ENCODE assay signal across 1 cellular context in the genomic region with DNA sequence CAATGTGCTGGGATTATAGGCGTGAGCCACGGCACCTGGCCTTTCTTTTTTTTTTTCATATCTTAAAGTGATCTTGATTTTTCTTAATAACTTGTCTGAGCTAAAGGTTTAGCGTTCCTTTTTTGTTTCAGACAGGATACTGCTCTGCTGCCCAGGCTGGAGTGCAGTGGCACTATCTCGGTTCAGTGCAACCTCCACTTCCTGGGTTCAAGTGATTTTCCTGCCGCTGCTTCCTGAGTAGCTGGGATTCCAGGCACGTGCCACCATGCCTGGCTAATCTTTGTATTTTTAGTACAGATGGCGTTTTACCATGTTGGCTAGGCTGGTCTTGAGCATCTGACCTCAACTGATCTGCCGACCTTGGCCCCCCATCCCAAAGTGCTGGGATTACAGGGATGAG.
TF ChIP-seq lines count a peak whose summit lies in the region.

No MANE protein-coding gene starts in this region.

TF ChIP-seq in HepG2, 621 proteins besides CTCF, POLR2A, EP300 and RAD21:
- TF ChIP-seq MXI1 (IDR thresholded peaks at IDR 0.05; ENCODE audit: borderline replicate concordance, low read depth, low read length) = no peak
- TF ChIP-seq, protein P1, sequence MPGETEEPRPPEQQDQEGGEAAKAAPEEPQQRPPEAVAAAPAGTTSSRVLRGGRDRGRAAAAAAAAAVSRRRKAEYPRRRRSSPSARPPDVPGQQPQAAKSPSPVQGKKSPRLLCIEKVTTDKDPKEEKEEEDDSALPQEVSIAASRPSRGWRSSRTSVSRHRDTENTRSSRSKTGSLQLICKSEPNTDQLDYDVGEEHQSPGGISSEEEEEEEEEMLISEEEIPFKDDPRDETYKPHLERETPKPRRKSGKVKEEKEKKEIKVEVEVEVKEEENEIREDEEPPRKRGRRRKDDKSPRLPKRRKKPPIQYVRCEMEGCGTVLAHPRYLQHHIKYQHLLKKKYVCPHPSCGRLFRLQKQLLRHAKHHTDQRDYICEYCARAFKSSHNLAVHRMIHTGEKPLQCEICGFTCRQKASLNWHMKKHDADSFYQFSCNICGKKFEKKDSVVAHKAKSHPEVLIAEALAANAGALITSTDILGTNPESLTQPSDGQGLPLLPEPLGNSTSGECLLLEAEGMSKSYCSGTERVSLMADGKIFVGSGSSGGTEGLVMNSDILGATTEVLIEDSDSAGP (CRISPR knock-in tag; IDR thresholded peaks at IDR 0.05; ENCODE audit: borderline replicate concordance) = 0 out of 2 replicates have a peak, but pooled peaks have one; percentile 16
- no peak for TF ChIP-seq MNT (IDR thresholded peaks at IDR 0.05)
